1 cellular context compared by ENCODE assay signal in genomic region chr1:46166521-46167462, GRCh38.
TF ChIP-seq lines count a peak whose summit lies in the region.

No MANE protein-coding gene starts in this region.

TF ChIP-seq in GM12878, 131 proteins besides CTCF, POLR2A, EP300 and RAD21:
- TF ChIP-seq RBBP5 (conservative IDR thresholded peaks at IDR 0.05) (no peak), NR2C2 (IDR thresholded peaks at IDR 0.05; ENCODE audit: borderline replicate concordance, control insufficient read depth, insufficient read length, low read depth) (no peak)
